ENCODE assay signal across 28 cellular contexts in the genomic region with DNA sequence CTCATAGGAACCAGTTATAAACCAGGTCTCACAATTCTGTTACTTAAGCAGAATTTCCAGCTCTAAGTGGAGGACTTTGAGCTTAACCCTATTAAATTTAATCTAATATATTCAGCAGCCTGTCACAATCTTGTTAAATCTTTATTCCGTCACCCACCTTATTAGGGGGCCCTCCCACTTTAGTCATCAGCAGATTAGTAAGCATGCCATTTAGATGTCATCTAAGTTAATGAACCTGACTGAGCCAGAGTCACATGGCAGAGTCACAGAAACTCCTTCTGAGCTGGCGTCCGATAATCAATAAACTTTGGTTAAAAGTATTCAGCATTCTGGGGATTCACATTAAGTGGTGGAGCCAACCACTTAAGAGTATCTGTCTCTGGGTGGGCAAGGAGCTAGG. TPM values are rescaled to one million over a fixed set of nuclear protein-coding genes. Genes with fewer than 3 reads are reported as not detected.
"Had no signal": no experiment of that assay in that cellular context is flagged by ENCODE, and none has a peak within 500 bp of the region (broad histone marks: within the 10 kb centered on the region; RNA-seq: fewer than 3 reads in every experiment).

No MANE protein-coding gene starts in this region.

- H3K4me1 Mint-ChIP-seq: activated CD4-positive, alpha-beta memory T cell treated with anti-CD3 and anti-CD28 coated beads, Interleukin-2, amount 10 ng/mL, durations not matched to agents 7 days and 5 days; activated CD4-positive, alpha-beta T cell treated with anti-CD3 and anti-CD28 coated beads, Interleukin-2, amount 10 ng/mL, durations not matched to agents 7 days and 5 days; activated naive CD4-positive, alpha-beta T cell treated with anti-CD3 and anti-CD28 coated beads, Interleukin-2, amount 10 ng/mL, durations not matched to agents 7 days and 5 days; activated naive CD8-positive, alpha-beta T cell treated with anti-CD3 and anti-CD28 coated beads, Interleukin-2, amount 10 ng/mL, durations not matched to agents 7 days and 5 days had no signal

- DNase-seq: activated CD4-positive, alpha-beta memory T cell treated with anti-CD3 and anti-CD28 coated beads, Interleukin-2, amount 10 ng/mL, durations not matched to agents 7 days and 5 days; activated CD4-positive, alpha-beta T cell treated with anti-CD3 and anti-CD28 coated beads for 1 hour; activated CD4-positive, alpha-beta T cell treated with anti-CD3 and anti-CD28 coated beads for 4 hours; activated CD4-positive, alpha-beta T cell treated with anti-CD3 and anti-CD28 coated beads, Interleukin-2, amount 10 ng/mL, durations not matched to agents 7 days and 5 days; activated CD4-positive, alpha-beta T cell treated with anti-CD3 and anti-CD28 coated beads, Interleukin-2, amount 50 U/mL, for 4 hours; activated CD8-positive, alpha-beta memory T cell treated with anti-CD3 and anti-CD28 coated beads, Interleukin-2, amount 50 U/mL, for 48 hours; activated gamma-delta T cell; activated naive CD4-positive, alpha-beta T cell; activated naive CD4-positive, alpha-beta T cell treated with anti-CD3 and anti-CD28 coated beads, Interleukin-2, amount 10 ng/mL, durations not matched to agents 7 days and 5 days; activated naive CD8-positive, alpha-beta T cell treated with anti-CD3 and anti-CD28 coated beads, Interleukin-2, amount 10 ng/mL, durations not matched to agents 7 days and 5 days; activated T-cell treated with anti-CD3 and anti-CD28 coated beads for 4 hours; activated T-cell treated with anti-CD3 and anti-CD28 coated beads, Interleukin-2, amount 50 U/mL, for 24 hours; activated T-cell treated with anti-CD3 and anti-CD28 coated beads, Interleukin-2, amount 50 U/mL, for 72 hours; brain microvascular endothelial cell; cortex of kidney; dermis blood vessel endothelial cell; effector CD4-positive, alpha-beta T cell; effector memory CD8-positive, alpha-beta T cell; erythroblast; esophagus squamous epithelium; foreskin melanocyte; T-helper 2 cell had no signal

- H3K27me3 Mint-ChIP-seq: activated CD4-positive, alpha-beta memory T cell treated with anti-CD3 and anti-CD28 coated beads, Interleukin-2, amount 10 ng/mL, durations not matched to agents 7 days and 5 days; activated CD4-positive, alpha-beta T cell treated with anti-CD3 and anti-CD28 coated beads, Interleukin-2, amount 10 ng/mL, durations not matched to agents 7 days and 5 days; activated naive CD4-positive, alpha-beta T cell treated with anti-CD3 and anti-CD28 coated beads, Interleukin-2, amount 10 ng/mL, durations not matched to agents 7 days and 5 days; activated naive CD8-positive, alpha-beta T cell treated with anti-CD3 and anti-CD28 coated beads, Interleukin-2, amount 10 ng/mL, durations not matched to agents 7 days and 5 days; activated T-cell treated with anti-CD3 and anti-CD28 coated beads, Interleukin-2, amount 50 U/mL, for 24 hours; effector memory CD8-positive, alpha-beta T cell had no signal

- H3K4me3 Mint-ChIP-seq: activated CD4-positive, alpha-beta memory T cell treated with anti-CD3 and anti-CD28 coated beads, Interleukin-2, amount 10 ng/mL, durations not matched to agents 7 days and 5 days; activated CD4-positive, alpha-beta T cell treated with anti-CD3 and anti-CD28 coated beads, Interleukin-2, amount 10 ng/mL, durations not matched to agents 7 days and 5 days; activated naive CD4-positive, alpha-beta T cell treated with anti-CD3 and anti-CD28 coated beads, Interleukin-2, amount 10 ng/mL, durations not matched to agents 7 days and 5 days; activated naive CD8-positive, alpha-beta T cell treated with anti-CD3 and anti-CD28 coated beads, Interleukin-2, amount 10 ng/mL, durations not matched to agents 7 days and 5 days; activated T-cell treated with anti-CD3 and anti-CD28 coated beads, Interleukin-2, amount 50 U/mL, for 24 hours; activated T-cell treated with anti-CD3 and anti-CD28 coated beads, Interleukin-2, amount 50 U/mL, for 72 hours; effector memory CD8-positive, alpha-beta T cell; WTC11 had no signal

- H3K4me1 ChIP-seq: gastroesophageal sphincter had no signal

- H3K27ac Mint-ChIP-seq: activated CD4-positive, alpha-beta memory T cell treated with anti-CD3 and anti-CD28 coated beads, Interleukin-2, amount 10 ng/mL, durations not matched to agents 7 days and 5 days; activated CD4-positive, alpha-beta T cell treated with anti-CD3 and anti-CD28 coated beads, Interleukin-2, amount 10 ng/mL, durations not matched to agents 7 days and 5 days; activated naive CD4-positive, alpha-beta T cell treated with anti-CD3 and anti-CD28 coated beads, Interleukin-2, amount 10 ng/mL, durations not matched to agents 7 days and 5 days; activated naive CD4-positive, alpha-beta T cell treated with anti-CD3 and anti-CD28 coated beads, Interleukin-2, amount 50 U/mL, for 72 hours; activated naive CD8-positive, alpha-beta T cell treated with anti-CD3 and anti-CD28 coated beads, Interleukin-2, amount 10 ng/mL, durations not matched to agents 7 days and 5 days; activated T-cell treated with anti-CD3 and anti-CD28 coated beads, Interleukin-2, amount 50 U/mL, for 24 hours; activated T-cell treated with anti-CD3 and anti-CD28 coated beads, Interleukin-2, amount 50 U/mL, for 72 hours; WTC11 had no signal

- H3K27me3 ChIP-seq: brain microvascular endothelial cell, esophagus squamous epithelium, gastroesophageal sphincter had no signal

- H3K27ac ChIP-seq: brain microvascular endothelial cell, esophagus squamous epithelium, gastroesophageal sphincter had no signal

- ATAC-seq: activated naive CD4-positive, alpha-beta T cell treated with anti-CD3 and anti-CD28 coated beads, Interleukin-2, amount 50 U/mL, for 72 hours; activated T-cell treated with anti-CD3 and anti-CD28 coated beads, Interleukin-2, amount 50 U/mL, for 72 hours; effector memory CD8-positive, alpha-beta T cell; gastroesophageal sphincter; WTC11 had no signal

- H3K9me3 Mint-ChIP-seq: activated CD4-positive, alpha-beta memory T cell treated with anti-CD3 and anti-CD28 coated beads, Interleukin-2, amount 10 ng/mL, durations not matched to agents 7 days and 5 days; activated naive CD4-positive, alpha-beta T cell treated with anti-CD3 and anti-CD28 coated beads, Interleukin-2, amount 10 ng/mL, durations not matched to agents 7 days and 5 days; effector memory CD8-positive, alpha-beta T cell; WTC11 had no signal

- H3K4me3 ChIP-seq: esophagus squamous epithelium, gastroesophageal sphincter had no signal

- H3K36me3 ChIP-seq: brain microvascular endothelial cell had no signal

- H3K9me3 ChIP-seq: esophagus squamous epithelium, gastroesophageal sphincter had no signal

RNA-seq across cellular contexts. Expression of gene ANKK1, which starts 38.1 kb away (rescaled TPM):
- total RNA-seq: activated CD4-positive, alpha-beta memory T cell treated with anti-CD3 and anti-CD28 coated beads, Interleukin-2, amount 10 ng/mL, durations not matched to agents 7 days and 5 days; astrocyte; chondrocyte; dermis blood vessel endothelial cell; fibroblast of lung had no signal
